In genomic region chr19:24033308-24033961, GRCh38 we compare ENCODE assay signal across 8 cellular contexts. TPM values are rescaled to one million over a fixed set of nuclear protein-coding genes. Genes with fewer than 3 reads are reported as not detected.
DNase-seq lines count a peak whose midpoint lies in the region; ATAC-seq and TF ChIP-seq lines count a peak whose summit lies in the region.

No MANE protein-coding gene starts in this region.

- intact Hi-C loops in lower lobe of right lung (cut with DNase I): no loop called here

- H3K9me3 Mint-ChIP-seq in activated CD4-positive, alpha-beta memory T cell treated with anti-CD3 and anti-CD28 coated beads, Interleukin-2, amount 10 ng/mL, durations not matched to agents 7 days and 5 days: peaks cover 14% of the 10 kb centered on the region

- H3K36me3 ChIP-seq in BE2C (peaks cover 36% of the 10 kb centered on the region), lower lobe of right lung (peaks cover 25% of the 10 kb centered on the region)

- peak overlapping the region; percentile 97 for H3K27ac Mint-ChIP-seq in activated CD4-positive, alpha-beta memory T cell treated with anti-CD3 and anti-CD28 coated beads, Interleukin-2, amount 10 ng/mL, durations not matched to agents 7 days and 5 days

- H3K27me3 Mint-ChIP-seq in activated CD4-positive, alpha-beta memory T cell treated with anti-CD3 and anti-CD28 coated beads, Interleukin-2, amount 10 ng/mL, durations not matched to agents 7 days and 5 days: no peaks in the 10 kb centered on the region

- no peaks in the 10 kb centered on the region for H3K9me3 ChIP-seq in BE2C
- no peaks in the 10 kb centered on the region for H3K9me3 ChIP-seq in lower lobe of right lung

- TF ChIP-seq CTCF in BE2C (IDR thresholded peaks at IDR 0.05; ENCODE audit: low read depth, low read length): no peak
- TF ChIP-seq CTCF in lower lobe of right lung (IDR thresholded peaks at IDR 0.05): no peak

- CTCF ChIA-PET in activated CD4-positive, alpha-beta memory T cell treated with anti-CD3 and anti-CD28 coated beads, Interleukin-2, amount 10 ng/mL, durations not matched to agents 7 days and 5 days (lab: Charles Lee): interaction anchor here (1.1 to 1.5 kb wide), 2 partner anchors 52 to 54 kb away, joined by 3 to 4 read pairs; partner anchors contain the start of gene ZNF254

- H3K4me1 ChIP-seq in BE2C (no peaks in the 10 kb centered on the region), lower lobe of right lung (peaks cover 40% of the 10 kb centered on the region)

- DNase-seq in BE2C (peak; percentile 93), GM19238 (ENCODE audit: insufficient read length, low spot score) (peak; percentile 77), NCI-H526 (lab: John Stamatoyannopoulos, UW) (peak; percentile 87 to 90), ecto neural progenitor cell (ENCODE audit: low spot score) (peak; percentile 93), lower lobe of right lung (peak; percentile 92)
- DNase-seq in activated CD4-positive, alpha-beta memory T cell treated with anti-CD3 and anti-CD28 coated beads, Interleukin-2, amount 10 ng/mL, durations not matched to agents 7 days and 5 days: peak; percentile 87
- DNase-seq in stimulated activated CD4-positive, alpha-beta T cell treated with anti-CD3 and anti-CD28 coated beads, TNF-alpha, amount 100 ng/mL, for 1 hour (ENCODE audit: low read depth in 3 of 3, low spot score in 1 of 3): peak; percentile 38 to 60 (median 47)

- H3K36me3 Mint-ChIP-seq in activated CD4-positive, alpha-beta memory T cell treated with anti-CD3 and anti-CD28 coated beads, Interleukin-2, amount 10 ng/mL, durations not matched to agents 7 days and 5 days (ENCODE audit: low read depth): peaks cover 32% of the 10 kb centered on the region

- H3K27me3 ChIP-seq in BE2C (no peaks in the 10 kb centered on the region), lower lobe of right lung (ENCODE audit: low read depth) (no peaks in the 10 kb centered on the region)

- peak overlapping the region; percentile 97 for H3K27ac ChIP-seq in lower lobe of right lung

- H3K4me3 Mint-ChIP-seq in activated CD4-positive, alpha-beta memory T cell treated with anti-CD3 and anti-CD28 coated beads, Interleukin-2, amount 10 ng/mL, durations not matched to agents 7 days and 5 days: peak overlapping the region; percentile 99

- ATAC-seq in HG03439 (IDR thresholded peaks at IDR 0.05; ENCODE audit: unreplicated experiment) (peak; percentile 89), lower lobe of right lung (peak; percentile 98)

- peaks cover 25% of the 10 kb centered on the region for H3K4me1 Mint-ChIP-seq in activated CD4-positive, alpha-beta memory T cell treated with anti-CD3 and anti-CD28 coated beads, Interleukin-2, amount 10 ng/mL, durations not matched to agents 7 days and 5 days

- POLR2A ChIA-PET in activated CD4-positive, alpha-beta memory T cell treated with anti-CD3 and anti-CD28 coated beads, Interleukin-2, amount 10 ng/mL, durations not matched to agents 7 days and 5 days (lab: Charles Lee): interaction anchor here (1.0 to 3.2 kb wide), 10 partner anchors 12 to 783 kb away, joined by 3 to 42 read pairs (median 11); partner anchors contain the start of genes ZNF254, ZNF675, ZNF681 and ZNF724

- peak overlapping the region; percentile 88 for H3K4me3 ChIP-seq in BE2C (ENCODE audit: low read depth, low read length)
- H3K4me3 ChIP-seq in lower lobe of right lung: peak overlapping the region; percentile 88

RNA-seq across cellular contexts. Expression of gene ZNF254, which starts 53.6 kb away (rescaled TPM):
- 8.9 TPM for polyA plus RNA-seq in BE2C (2012; ENCODE audit: insufficient read depth, insufficient read length, low read depth)
- total RNA-seq in activated CD4-positive, alpha-beta memory T cell treated with anti-CD3 and anti-CD28 coated beads, Interleukin-2, amount 10 ng/mL, durations not matched to agents 7 days and 5 days: 10 to 100 TPM in 1 of 2 experiments, 1 to 10 TPM in 1; 9.9 to 10.2 TPM
- total RNA-seq in lower lobe of right lung: 20.0 TPM

Comparison
In these comparisons a context has a peak if more than half of its experiments do, and no peak if none do; other contexts are left out.
1. Peak in every context shown above with its lines: DNase-seq, ATAC-seq, H3K4me3 ChIP-seq and H3K27ac ChIP-seq.